In genomic region chr6:127893541-127893940, GRCh38 we compare ENCODE assay signal across 17 cellular contexts. TPM values are rescaled to one million over a fixed set of nuclear protein-coding genes. Genes with fewer than 3 reads are reported as not detected.
A peak's percentile ranks its signal among the peaks of the same experiment; 100 is the strongest.
DNase-seq lines count a peak whose midpoint lies in the region; ATAC-seq and TF ChIP-seq lines count a peak whose summit lies in the region.
"Had no signal": no experiment of that assay in that cellular context is flagged by ENCODE, and none has a peak within 500 bp of the region (broad histone marks: within the 10 kb centered on the region; RNA-seq: fewer than 3 reads in every experiment).

No MANE protein-coding gene starts in this region.

- 0 out of 2 replicates have a peak, but pooled peaks cover 5% of the 10 kb centered on the region for H3F3A ChIP-seq in Loucy (ENCODE audit: low read depth)

- peaks cover 94% of the 10 kb centered on the region for H3K79me2 ChIP-seq in Loucy (ENCODE audit: insufficient read depth, low read length)

- ATAC-seq in natural killer cell: no peak
- no peak for ATAC-seq in GM21447 (IDR thresholded peaks at IDR 0.05; ENCODE audit: unreplicated experiment)
- ATAC-seq: psoas muscle had no signal

- H2AFZ ChIP-seq in Loucy (ENCODE audit: low read length): peak overlapping the region; percentile 14; the same call in 1 of the 2 replicates

- H3K4me1 Mint-ChIP-seq in CD8-positive, alpha-beta memory T cell: peaks cover 58 to 83% (median 77%) of the 10 kb centered on the region in 3 donors
- peaks cover 0 to 8% of the 10 kb centered on the region in 2 donors for H3K4me1 Mint-ChIP-seq in natural killer cell

- peak overlapping the region; percentile 18 for H3K4me3 ChIP-seq in CD8-positive, alpha-beta memory T cell (ENCODE audit: low read length)
- peak overlapping the region; percentile 90 for H3K4me3 ChIP-seq in Loucy (ENCODE audit: low read length, poor library complexity, severe bottlenecking)
- no peak overlapping the region for H3K4me3 ChIP-seq in coronary artery
- H3K4me3 ChIP-seq: left ventricle myocardium inferior, psoas muscle, SJCRH30, suprapubic skin had no signal

- H3K9ac ChIP-seq in Loucy (ENCODE audit: low read depth, low read length, poor library complexity, severe bottlenecking): peak overlapping the region; percentile 73

- H3K27ac ChIP-seq in CD8-positive, alpha-beta memory T cell (ENCODE audit: low read depth, low read length): peak overlapping the region; percentile 34
- H3K27ac ChIP-seq in coronary artery: no peak overlapping the region
- H3K27ac ChIP-seq: left ventricle myocardium inferior, psoas muscle, SJCRH30, suprapubic skin had no signal

- intact Hi-C loops in natural killer cell (cut with micrococcal nuclease) (no loop called here), posterior cingulate gyrus (cut with DNase I) (no loop called here)

- peak overlapping the region; percentile 83 to 99 (median 92) for H3K27ac Mint-ChIP-seq in CD8-positive, alpha-beta memory T cell
- no peak overlapping the region for H3K27ac Mint-ChIP-seq in natural killer cell

- H3K27me3 ChIP-seq in CD8-positive, alpha-beta memory T cell (ENCODE audit: insufficient read depth, low read length, poor library complexity, severe bottlenecking): no peaks in the 10 kb centered on the region
- no peaks in the 10 kb centered on the region for H3K27me3 ChIP-seq in Loucy (ENCODE audit: insufficient read depth, low read length, poor library complexity, severe bottlenecking)
- H3K27me3 ChIP-seq: SJCRH30, suprapubic skin had no signal

- H3K9me3 ChIP-seq in CD8-positive, alpha-beta memory T cell (ENCODE audit: low read length): no peaks in the 10 kb centered on the region
- H3K9me3 ChIP-seq in Loucy (ENCODE audit: insufficient read depth, low read depth, low read length): no peaks in the 10 kb centered on the region
- H3K9me3 ChIP-seq: left ventricle myocardium inferior, psoas muscle, SJCRH30, suprapubic skin had no signal

- DNase-seq in CD8-positive, alpha-beta memory T cell: peak in 1 of 5 donors; percentile 23
- peak; percentile 28 for DNase-seq in activated naive CD4-positive, alpha-beta T cell treated with anti-CD3 and anti-CD28 coated beads, Interleukin-2, amount 50 U/mL, for 16 hours
- DNase-seq in natural killer cell: no peak
- DNase-seq in posterior cingulate gyrus: no peak
- no peak for DNase-seq in coronary artery (ENCODE audit: low spot score)
- DNase-seq: AML-193, DMS53, foreskin melanocyte, left ventricle myocardium inferior, NCI-H510A treated with DMSO at 0.1 percent for 48 hours, psoas muscle, SJCRH30 had no signal

- peaks cover 22 to 39% (median 22%) of the 10 kb centered on the region in 3 donors for H3K36me3 Mint-ChIP-seq in CD8-positive, alpha-beta memory T cell
- H3K36me3 Mint-ChIP-seq in natural killer cell: no peaks in the 10 kb centered on the region

- H3K4me2 ChIP-seq in Loucy (ENCODE audit: low read depth, low read length, poor library complexity, severe bottlenecking): peak overlapping the region; percentile 96

- POLR2A ChIA-PET in CD8-positive, alpha-beta memory T cell (lab: Charles Lee): interaction anchor here (1.0 to 1.9 kb wide), 4 partner anchors 14 to 79 kb away, joined by 3 to 6 read pairs (median 4); no protein-coding TSS in a partner anchor

- H3K9me3 Mint-ChIP-seq in CD8-positive, alpha-beta memory T cell: peaks cover 0 to 2% (median 0%) of the 10 kb centered on the region in 5 donors
- H3K9me3 Mint-ChIP-seq in natural killer cell: no peaks in the 10 kb centered on the region

- peaks cover 42% of the 10 kb centered on the region for H3K4me1 ChIP-seq in CD8-positive, alpha-beta memory T cell (ENCODE audit: insufficient read depth, low read length)
- H3K4me1 ChIP-seq in Loucy (ENCODE audit: insufficient read depth, low read length, poor library complexity, severe bottlenecking): peaks cover 74% of the 10 kb centered on the region
- H3K4me1 ChIP-seq: left ventricle myocardium inferior, psoas muscle, SJCRH30, suprapubic skin had no signal

- H3K9me2 ChIP-seq in Loucy (replicated peaks; ENCODE audit: low read depth, low read length): no peaks in the 10 kb centered on the region

- TF ChIP-seq CTCF in Loucy (conservative IDR thresholded peaks at IDR 0.05; ENCODE audit: low read length) (no peak), natural killer cell (IDR thresholded peaks at IDR 0.05) (no peak), coronary artery (IDR thresholded peaks at IDR 0.05) (no peak)

- CTCF ChIA-PET in CD8-positive, alpha-beta memory T cell (lab: Charles Lee): interaction anchor here (1.4 to 1.9 kb wide), 2 partner anchors 24 to 53 kb away, joined by 3 to 7 read pairs; no protein-coding TSS in a partner anchor

- peaks cover 20% of the 10 kb centered on the region for H4K20me1 ChIP-seq in Loucy (ENCODE audit: insufficient read depth, low read length, poor library complexity, severe bottlenecking)

- H3K27me3 Mint-ChIP-seq in CD8-positive, alpha-beta memory T cell: no peaks in the 10 kb centered on the region
- H3K27me3 Mint-ChIP-seq in natural killer cell (ENCODE audit: low read depth in 2 of 2): no peaks in the 10 kb centered on the region

- H3K4me3 Mint-ChIP-seq in CD8-positive, alpha-beta memory T cell: peak overlapping the region; percentile 72 to 88 (median 79)
- H3K4me3 Mint-ChIP-seq in natural killer cell: peak overlapping the region; percentile 37

- no peaks in the 10 kb centered on the region for H3K36me3 ChIP-seq in CD8-positive, alpha-beta memory T cell (ENCODE audit: insufficient read depth, low read length)
- H3K36me3 ChIP-seq in Loucy (ENCODE audit: insufficient read depth, low read length): no peaks in the 10 kb centered on the region
- H3K36me3 ChIP-seq: left ventricle myocardium inferior, SJCRH30, suprapubic skin had no signal

RNA-seq across cellular contexts. Expression of gene THEMIS, which starts 7.3 kb away (rescaled TPM):
- 10 to 100 TPM; 39.9 to 40.6 TPM for total RNA-seq in CD8-positive, alpha-beta memory T cell
- 107 TPM for polyA plus RNA-seq in CD8-positive, alpha-beta memory T cell
- 10 to 100 TPM in 1 of 3 donors, 1 to 10 TPM in 1, under 1 TPM in 1; 0.82 to 11.7 (median 1.7) TPM for total RNA-seq in natural killer cell
- total RNA-seq: endothelial cell of umbilical vein, myocyte had no signal
- polyA plus RNA-seq: endothelial cell of umbilical vein had no signal

Comparison
In these comparisons a context has a peak if more than half of its experiments do, and no peak if none do; other contexts are left out.
1. H3K27ac Mint-ChIP-seq: peak in CD8-positive, alpha-beta memory T cell (8 of 8); none in natural killer cell (0 of 2).